ENCODE assay signal across 15 cellular contexts in genomic region chr19:49374665-49375434, GRCh38. TPM values are rescaled to one million over a fixed set of nuclear protein-coding genes. Genes with fewer than 3 reads are reported as not detected.
DNase-seq lines count a peak whose midpoint lies in the region; ATAC-seq and TF ChIP-seq lines count a peak whose summit lies in the region.
"Had no signal": no experiment of that assay in that cellular context is flagged by ENCODE, and none has a peak within 500 bp of the region (broad histone marks: within the 10 kb centered on the region; RNA-seq: fewer than 3 reads in every experiment).

No MANE protein-coding gene starts in this region.

- H3K4me2 ChIP-seq in SK-N-SH (no peak overlapping the region), neural progenitor cell (no peak overlapping the region)
- H3K4me2 ChIP-seq: GM23338 had no signal

- H3K4me1 ChIP-seq in SK-N-SH (ENCODE audit: control insufficient read depth in 1 of 2, insufficient read depth in 2 of 2, low read depth in 1 of 2, low read length in 1 of 2) = no peaks in the 10 kb centered on the region
- H3K4me1 ChIP-seq in neural progenitor cell = no peaks in the 10 kb centered on the region

- CTCF ChIA-PET in SK-N-SH (lab: Yijun Ruan, JAX) = interaction anchor here (0.6 to 1.5 kb wide), 4 partner anchors 13 to 69 kb away, joined by 3 to 4 read pairs (median 4); partner anchors contain the start of gene KASH5

- H3F3A ChIP-seq in SK-N-SH (replicated peaks; ENCODE audit: insufficient read depth) (no peaks in the 10 kb centered on the region), neural progenitor cell (ENCODE audit: low read depth) (peaks cover 3% of the 10 kb centered on the region)

- no peak for TF ChIP-seq RAD21 in SK-N-SH (IDR thresholded peaks at IDR 0.05; ENCODE audit: low read length)

- H3K36me3 ChIP-seq in SK-N-SH (replicated peaks in 1 of 2; ENCODE audit: control insufficient read depth in 1 of 2, insufficient read depth in 2 of 2, low read length in 1 of 2) (no peaks in the 10 kb centered on the region), neural progenitor cell (no peaks in the 10 kb centered on the region)

- H3K4me3 ChIP-seq in SK-N-SH (ENCODE audit: low read depth in 2 of 2, low read length in 1 of 2) (no peak overlapping the region), neural progenitor cell (no peak overlapping the region)
- H3K4me3 ChIP-seq: GM23338 had no signal

- H4K20me1 ChIP-seq in SK-N-SH (ENCODE audit: insufficient read depth) (no peaks in the 10 kb centered on the region), neural progenitor cell (ENCODE audit: low read depth) (no peaks in the 10 kb centered on the region)

- TF ChIP-seq CTCF in SK-N-SH (IDR thresholded peaks at IDR 0.05) = no peak
- TF ChIP-seq CTCF in neural progenitor cell (IDR thresholded peaks at IDR 0.05) = no peak

- H3K79me2 ChIP-seq in SK-N-SH (ENCODE audit: insufficient read depth) (no peaks in the 10 kb centered on the region), neural progenitor cell (ENCODE audit: low read depth) (no peaks in the 10 kb centered on the region)

- peak overlapping the region; percentile 12 for H3K27ac Mint-ChIP-seq in neural progenitor cell
- peak overlapping the region; percentile 78 for H3K27ac Mint-ChIP-seq in stimulated activated effector memory CD8-positive, alpha-beta T cell treated with anti-CD3 and anti-CD28 coated beads, Interleukin-12 subunit alpha, Interleukin-12 subunit beta, amount 100 ng/mL, for 72 hours
- H3K27ac Mint-ChIP-seq: GM23338, H9, IgD-negative memory B cell had no signal

- H3K27me3 ChIP-seq in SK-N-SH (ENCODE audit: insufficient read depth) (peaks cover 21% of the 10 kb centered on the region; the same call in 1 of the 2 replicates), neural progenitor cell (no peaks in the 10 kb centered on the region)

- H2AFZ ChIP-seq in SK-N-SH (ENCODE audit: low read depth) = no peak overlapping the region
- no peak overlapping the region for H2AFZ ChIP-seq in neural progenitor cell (replicated peaks)

- no peaks in the 10 kb centered on the region for H3K9me2 ChIP-seq in SK-N-SH

- no peaks in the 10 kb centered on the region for H3K27me3 Mint-ChIP-seq in neural progenitor cell (ENCODE audit: insufficient read depth, low read depth)

- H3K27ac ChIP-seq in SK-N-SH (ENCODE audit: low read depth in 2 of 2, low read length in 1 of 2) (no peak overlapping the region), neural progenitor cell (no peak overlapping the region)
- H3K27ac ChIP-seq: C4-2B had no signal

- WGBS in SK-N-SH (ENCODE audit: low lambda C conversion rate) = 34% methylated on average over 8 of the region's 16 CpGs

- no peak overlapping the region for H3K4me3 Mint-ChIP-seq in neural progenitor cell
- no peak overlapping the region for H3K4me3 Mint-ChIP-seq in stimulated activated effector memory CD8-positive, alpha-beta T cell treated with anti-CD3 and anti-CD28 coated beads, Interleukin-12 subunit alpha, Interleukin-12 subunit beta, amount 100 ng/mL, for 72 hours
- H3K4me3 Mint-ChIP-seq: CD4-positive, alpha-beta memory T cell; GM23338; H9; IgD-negative memory B cell had no signal

- H3K9me3 Mint-ChIP-seq in neural progenitor cell = peaks cover 2% of the 10 kb centered on the region
- no peaks in the 10 kb centered on the region for H3K9me3 Mint-ChIP-seq in stimulated activated effector memory CD8-positive, alpha-beta T cell treated with anti-CD3 and anti-CD28 coated beads, Interleukin-12 subunit alpha, Interleukin-12 subunit beta, amount 100 ng/mL, for 72 hours

- peaks cover 3% of the 10 kb centered on the region for H3K4me1 Mint-ChIP-seq in neural progenitor cell
- H3K4me1 Mint-ChIP-seq in stimulated activated effector memory CD8-positive, alpha-beta T cell treated with anti-CD3 and anti-CD28 coated beads, Interleukin-12 subunit alpha, Interleukin-12 subunit beta, amount 100 ng/mL, for 72 hours = no peaks in the 10 kb centered on the region
- H3K4me1 Mint-ChIP-seq: CD4-positive, alpha-beta memory T cell; GM23338 had no signal

- DNase-seq in SK-N-SH (peak; percentile 12), neural progenitor cell (ENCODE audit: low spot score) (no peak), activated gamma-delta T cell (lab: John Stamatoyannopoulos, UW) (no peak), GM19238 (ENCODE audit: insufficient read length, low spot score) (no peak), kidney tubule cell (ENCODE audit: low spot score) (no peak)
- DNase-seq in stimulated activated effector memory CD8-positive, alpha-beta T cell treated with anti-CD3 and anti-CD28 coated beads, Interleukin-12 subunit alpha, Interleukin-12 subunit beta, amount 100 ng/mL, for 72 hours (ENCODE audit: low spot score in 2 of 2) = no peak
- DNase-seq: CD4-positive, alpha-beta memory T cell; DMS79 treated with DMSO at 0.1 percent for 48 hours; EL; H9 had no signal

- H3K9me3 ChIP-seq in SK-N-SH = no peaks in the 10 kb centered on the region
- H3K9me3 ChIP-seq in neural progenitor cell (ENCODE audit: low read depth) = no peaks in the 10 kb centered on the region

- H3K9ac ChIP-seq in SK-N-SH (no peak overlapping the region), neural progenitor cell (no peak overlapping the region)

- ATAC-seq in SK-N-SH treated with all-trans-retinoic acid at 6 μM for 48 hours = no peak
- ATAC-seq in stimulated activated effector memory CD8-positive, alpha-beta T cell treated with anti-CD3 and anti-CD28 coated beads, Interleukin-12 subunit alpha, Interleukin-12 subunit beta, amount 100 ng/mL, for 72 hours = no peak
- ATAC-seq: GM23338 had no signal

- no peaks in the 10 kb centered on the region for H3K36me3 Mint-ChIP-seq in neural progenitor cell
- H3K36me3 Mint-ChIP-seq in stimulated activated effector memory CD8-positive, alpha-beta T cell treated with anti-CD3 and anti-CD28 coated beads, Interleukin-12 subunit alpha, Interleukin-12 subunit beta, amount 100 ng/mL, for 72 hours = no peaks in the 10 kb centered on the region
- H3K36me3 Mint-ChIP-seq: CD4-positive, alpha-beta memory T cell; IgD-negative memory B cell had no signal

- no peak for TF ChIP-seq EP300 in SK-N-SH (IDR thresholded peaks at IDR 0.05; ENCODE audit: borderline replicate concordance in 1 of 2, low read depth in 1 of 2, low read length in 1 of 2)

- POLR2A ChIA-PET in SK-N-SH (lab: Yijun Ruan, JAX) = no interaction called here

TF ChIP-seq in SK-N-SH, 30 proteins besides CTCF, POLR2A, EP300 and RAD21 (continues in another document):
- no peak for TF ChIP-seq FOXJ3 (CRISPR knock-in tag; IDR thresholded peaks at IDR 0.05)
- no peak for TF ChIP-seq RCOR1 (IDR thresholded peaks at IDR 0.05; ENCODE audit: low read length)
- TF ChIP-seq, protein P1, sequence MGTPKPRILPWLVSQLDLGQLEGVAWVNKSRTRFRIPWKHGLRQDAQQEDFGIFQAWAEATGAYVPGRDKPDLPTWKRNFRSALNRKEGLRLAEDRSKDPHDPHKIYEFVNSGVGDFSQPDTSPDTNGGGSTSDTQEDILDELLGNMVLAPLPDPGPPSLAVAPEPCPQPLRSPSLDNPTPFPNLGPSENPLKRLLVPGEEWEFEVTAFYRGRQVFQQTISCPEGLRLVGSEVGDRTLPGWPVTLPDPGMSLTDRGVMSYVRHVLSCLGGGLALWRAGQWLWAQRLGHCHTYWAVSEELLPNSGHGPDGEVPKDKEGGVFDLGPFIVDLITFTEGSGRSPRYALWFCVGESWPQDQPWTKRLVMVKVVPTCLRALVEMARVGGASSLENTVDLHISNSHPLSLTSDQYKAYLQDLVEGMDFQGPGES (IDR thresholded peaks at IDR 0.05; ENCODE audit: low read depth, low read length) = no peak
- no peak for TF ChIP-seq POLR2AphosphoS5 (IDR thresholded peaks at IDR 0.05; ENCODE audit: low read depth, low read length)

TF ChIP-seq in SK-N-SH treated with all-trans-retinoic acid at 6 μM for 48 hours, 23 proteins besides CTCF, POLR2A, EP300 and RAD21 (continues in another document):
- TF ChIP-seq CSDC2 (CRISPR knock-in tag; IDR thresholded peaks at IDR 0.05) = no peak
- TF ChIP-seq RARB (CRISPR knock-in tag; IDR thresholded peaks at IDR 0.05) = no peak
- TF ChIP-seq PATZ1 (CRISPR knock-in tag; IDR thresholded peaks at IDR 0.05; ENCODE audit: borderline replicate concordance) = no peak
- no peak for TF ChIP-seq ESRRG (CRISPR knock-in tag; IDR thresholded peaks at IDR 0.05)

RNA-seq across cellular contexts. Expression of gene DKKL1, which starts 11.2 kb away (rescaled TPM):
- polyA plus RNA-seq in SK-N-SH (2012; rRNA removed) = 0.36 and 0.47 TPM in 2 replicates
- polyA plus RNA-seq in SK-N-SH (2012; cell fraction: cytosol; rRNA removed) = 0.26 and 0.40 TPM in 2 replicates
- 0.55 and 0.82 TPM in 2 replicates for polyA plus RNA-seq in SK-N-SH (2012; cell fraction: nucleus; rRNA removed)
- total RNA-seq in neural progenitor cell (ENCODE audit: low replicate concordance) = 3.0 and 5.6 TPM in 2 replicates
- total RNA-seq: CD4-positive, alpha-beta memory T cell; HT1080 had no signal
- polyA plus RNA-seq: CD4-positive, alpha-beta memory T cell had no signal

RNA-seq across cellular contexts. Expression of gene TEAD2, which starts 12.6 kb away (rescaled TPM):
- 24.7 and 27.9 TPM in 2 replicates for polyA plus RNA-seq in SK-N-SH (2012; rRNA removed)
- polyA plus RNA-seq in SK-N-SH (2012; cell fraction: cytosol; rRNA removed) = 17.4 and 22.3 TPM in 2 replicates
- polyA plus RNA-seq in SK-N-SH (2012; cell fraction: nucleus; rRNA removed) = 32.3 and 39.7 TPM in 2 replicates
- total RNA-seq in neural progenitor cell (ENCODE audit: low replicate concordance) = 125 and 193 TPM in 2 replicates
- total RNA-seq: CD4-positive, alpha-beta memory T cell had no signal
- polyA plus RNA-seq: CD4-positive, alpha-beta memory T cell had no signal

RNA-seq across cellular contexts. Expression of gene KASH5, which starts 13.2 kb away (rescaled TPM):
- polyA plus RNA-seq in SK-N-SH (2012; rRNA removed) = 0.03 and 0.20 TPM in 2 replicates
- 0.06 and 0.08 TPM in 2 replicates for polyA plus RNA-seq in SK-N-SH (2012; cell fraction: cytosol; rRNA removed)
- polyA plus RNA-seq in SK-N-SH (2012; cell fraction: nucleus; rRNA removed) = 0.42 and 0.52 TPM in 2 replicates
- 0.59 TPM in 1 of 2 replicates, not detected in the other for total RNA-seq in neural progenitor cell (ENCODE audit: low replicate concordance)
- total RNA-seq: GM23338, H9, HT1080 had no signal
- polyA plus RNA-seq: CD4-positive, alpha-beta memory T cell; IgD-negative memory B cell had no signal

RNA-seq across cellular contexts. Expression of gene CD37, which starts 39.6 kb away (rescaled TPM):
- polyA plus RNA-seq in SK-N-SH (2012; rRNA removed) = not detected in 2 replicates
- not detected in 2 replicates for polyA plus RNA-seq in SK-N-SH (2012; cell fraction: cytosol; rRNA removed)
- polyA plus RNA-seq in SK-N-SH (2012; cell fraction: nucleus; rRNA removed) = 0.50 TPM in 1 of 2 replicates, not detected in the other
- not detected in 2 replicates for total RNA-seq in neural progenitor cell (ENCODE audit: low replicate concordance)
- total RNA-seq: GM23338, H9, HT1080 had no signal

RNA-seq across cellular contexts. Expression of gene PTH2, which starts 48.4 kb away (rescaled TPM):
- polyA plus RNA-seq in SK-N-SH (2012; rRNA removed) = not detected in 2 replicates
- polyA plus RNA-seq in SK-N-SH (2012; cell fraction: cytosol; rRNA removed) = not detected in 2 replicates
- not detected in 2 replicates for polyA plus RNA-seq in SK-N-SH (2012; cell fraction: nucleus; rRNA removed)
- total RNA-seq in neural progenitor cell (ENCODE audit: low replicate concordance) = not detected in 2 replicates
- total RNA-seq: CD4-positive, alpha-beta memory T cell; GM23338; HT1080 had no signal
- polyA plus RNA-seq: CD4-positive, alpha-beta memory T cell; IgD-negative memory B cell had no signal
